Comparison of ENCODE assay signal across 1 cellular context in the genomic region with DNA sequence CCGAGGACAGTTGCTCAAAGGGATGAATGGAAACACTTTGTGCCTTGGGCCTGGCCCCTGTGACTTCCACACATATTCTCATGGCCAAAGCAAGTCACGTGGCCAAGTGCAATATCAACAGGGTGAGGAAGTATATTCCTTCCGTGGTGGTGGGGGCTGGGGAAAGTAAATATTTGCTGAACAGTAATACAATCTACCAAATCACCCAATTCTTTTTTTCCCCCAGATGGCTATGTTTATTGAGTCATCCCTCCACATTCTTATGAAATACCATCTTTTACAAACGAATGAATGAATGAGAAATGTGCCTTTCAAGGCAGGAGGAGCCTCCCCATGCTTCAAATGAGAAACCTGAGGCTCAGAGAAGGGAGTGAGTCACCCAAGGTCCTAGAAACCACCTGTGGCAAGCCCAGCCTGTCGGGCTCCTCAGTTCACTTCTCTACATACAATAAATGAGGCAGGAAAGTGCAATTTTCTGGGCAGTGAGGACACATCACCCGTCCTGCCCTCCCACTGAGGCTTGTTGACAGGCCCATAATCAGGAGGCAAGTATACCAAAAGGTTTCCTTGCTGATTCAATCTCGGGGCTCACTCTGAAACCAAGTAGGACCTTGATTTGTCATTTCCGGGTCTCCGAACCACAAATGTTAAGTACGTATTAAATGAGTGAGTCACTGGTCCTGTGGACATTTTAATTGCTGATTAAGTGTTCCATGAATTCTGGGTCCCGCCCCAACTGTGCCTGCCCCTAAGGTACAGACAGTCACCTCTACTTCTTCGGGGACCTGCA.
TF ChIP-seq lines count a peak whose summit lies in the region.

No MANE protein-coding gene starts in this region.

TF ChIP-seq in K562, 482 proteins besides CTCF, POLR2A, EP300 and RAD21 (continued from another document):
- TF ChIP-seq FOXM1 (IDR thresholded peaks at IDR 0.05; ENCODE audit: low read depth) (0 out of 2 replicates have a peak, but pooled peaks have one; percentile 11), FOXM1 (CRISPR knock-in tag; IDR thresholded peaks at IDR 0.05; ENCODE audit: low read depth) (no peak), SRF (CRISPR knock-in tag; IDR thresholded peaks at IDR 0.05) (0 out of 4 replicates have a peak, but pooled peaks of 1 of the 2 experiments have one; percentile 42), ZNF57 (CRISPR knock-in tag; IDR thresholded peaks at IDR 0.05) (no peak), ZNF408 (CRISPR knock-in tag; IDR thresholded peaks at IDR 0.05; ENCODE audit: low read depth) (no peak), PPARD (CRISPR knock-in tag; IDR thresholded peaks at IDR 0.05) (no peak), KDM5B (IDR thresholded peaks at IDR 0.05; ENCODE audit: insufficient replicate concordance, low read depth, low read length) (no peak), MAFK (IDR thresholded peaks at IDR 0.05; ENCODE audit: low read length) (no peak; the same call in 1 of the 2 replicates), IRF2 (CRISPR knock-in tag; IDR thresholded peaks at IDR 0.05) (no peak), ETV6 (IDR thresholded peaks at IDR 0.05; ENCODE audit: borderline replicate concordance in 1 of 2, low read depth in 2 of 2, low read length in 1 of 2) (no peak), ETV6 (CRISPR knock-in tag; IDR thresholded peaks at IDR 0.05; ENCODE audit: borderline replicate concordance) (0 out of 2 replicates have a peak, but pooled peaks have one; percentile 18), RBM17 (IDR thresholded peaks at IDR 0.05; ENCODE audit: borderline replicate concordance, low read depth, low read length) (no peak), ZNF354B (CRISPR knock-in tag; IDR thresholded peaks at IDR 0.05) (no peak), JUN (IDR thresholded peaks at IDR 0.05; ENCODE audit: borderline replicate concordance, low read depth, low read length) (peak; percentile 87), JUN (CRISPR knock-in tag; IDR thresholded peaks at IDR 0.05; ENCODE audit: borderline replicate concordance) (peak; percentile 79), E4F1 (CRISPR knock-in tag; IDR thresholded peaks at IDR 0.05; ENCODE audit: borderline replicate concordance) (no peak), ZBTB8A (IDR thresholded peaks at IDR 0.05; ENCODE audit: partially characterized antibody) (no peak), SMARCC2 (IDR thresholded peaks at IDR 0.05; ENCODE audit: low read depth) (peak; percentile 80), HEY1 (CRISPR knock-in tag; IDR thresholded peaks at IDR 0.05; ENCODE audit: borderline replicate concordance) (no peak), MCM2 (IDR thresholded peaks at IDR 0.05; ENCODE audit: low read depth) (no peak), PHF20 (IDR thresholded peaks at IDR 0.05; ENCODE audit: partially characterized antibody) (peak; percentile 28)
- TF ChIP-seq, protein P1, sequence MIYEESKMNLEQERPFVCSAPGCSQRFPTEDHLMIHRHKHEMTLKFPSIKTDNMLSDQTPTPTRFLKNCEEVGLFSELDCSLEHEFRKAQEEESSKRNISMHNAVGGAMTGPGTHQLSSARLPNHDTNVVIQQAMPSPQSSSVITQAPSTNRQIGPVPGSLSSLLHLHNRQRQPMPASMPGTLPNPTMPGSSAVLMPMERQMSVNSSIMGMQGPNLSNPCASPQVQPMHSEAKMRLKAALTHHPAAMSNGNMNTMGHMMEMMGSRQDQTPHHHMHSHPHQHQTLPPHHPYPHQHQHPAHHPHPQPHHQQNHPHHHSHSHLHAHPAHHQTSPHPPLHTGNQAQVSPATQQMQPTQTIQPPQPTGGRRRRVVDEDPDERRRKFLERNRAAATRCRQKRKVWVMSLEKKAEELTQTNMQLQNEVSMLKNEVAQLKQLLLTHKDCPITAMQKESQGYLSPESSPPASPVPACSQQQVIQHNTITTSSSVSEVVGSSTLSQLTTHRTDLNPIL (CRISPR knock-in tag; IDR thresholded peaks at IDR 0.05) = no peak
- TF ChIP-seq, protein P2, sequence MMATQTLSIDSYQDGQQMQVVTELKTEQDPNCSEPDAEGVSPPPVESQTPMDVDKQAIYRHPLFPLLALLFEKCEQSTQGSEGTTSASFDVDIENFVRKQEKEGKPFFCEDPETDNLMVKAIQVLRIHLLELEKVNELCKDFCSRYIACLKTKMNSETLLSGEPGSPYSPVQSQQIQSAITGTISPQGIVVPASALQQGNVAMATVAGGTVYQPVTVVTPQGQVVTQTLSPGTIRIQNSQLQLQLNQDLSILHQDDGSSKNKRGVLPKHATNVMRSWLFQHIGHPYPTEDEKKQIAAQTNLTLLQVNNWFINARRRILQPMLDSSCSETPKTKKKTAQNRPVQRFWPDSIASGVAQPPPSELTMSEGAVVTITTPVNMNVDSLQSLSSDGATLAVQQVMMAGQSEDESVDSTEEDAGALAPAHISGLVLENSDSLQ (IDR thresholded peaks at IDR 0.05) = peak; percentile 35; the same call in 1 of the 2 replicates
- TF ChIP-seq, protein P3, sequence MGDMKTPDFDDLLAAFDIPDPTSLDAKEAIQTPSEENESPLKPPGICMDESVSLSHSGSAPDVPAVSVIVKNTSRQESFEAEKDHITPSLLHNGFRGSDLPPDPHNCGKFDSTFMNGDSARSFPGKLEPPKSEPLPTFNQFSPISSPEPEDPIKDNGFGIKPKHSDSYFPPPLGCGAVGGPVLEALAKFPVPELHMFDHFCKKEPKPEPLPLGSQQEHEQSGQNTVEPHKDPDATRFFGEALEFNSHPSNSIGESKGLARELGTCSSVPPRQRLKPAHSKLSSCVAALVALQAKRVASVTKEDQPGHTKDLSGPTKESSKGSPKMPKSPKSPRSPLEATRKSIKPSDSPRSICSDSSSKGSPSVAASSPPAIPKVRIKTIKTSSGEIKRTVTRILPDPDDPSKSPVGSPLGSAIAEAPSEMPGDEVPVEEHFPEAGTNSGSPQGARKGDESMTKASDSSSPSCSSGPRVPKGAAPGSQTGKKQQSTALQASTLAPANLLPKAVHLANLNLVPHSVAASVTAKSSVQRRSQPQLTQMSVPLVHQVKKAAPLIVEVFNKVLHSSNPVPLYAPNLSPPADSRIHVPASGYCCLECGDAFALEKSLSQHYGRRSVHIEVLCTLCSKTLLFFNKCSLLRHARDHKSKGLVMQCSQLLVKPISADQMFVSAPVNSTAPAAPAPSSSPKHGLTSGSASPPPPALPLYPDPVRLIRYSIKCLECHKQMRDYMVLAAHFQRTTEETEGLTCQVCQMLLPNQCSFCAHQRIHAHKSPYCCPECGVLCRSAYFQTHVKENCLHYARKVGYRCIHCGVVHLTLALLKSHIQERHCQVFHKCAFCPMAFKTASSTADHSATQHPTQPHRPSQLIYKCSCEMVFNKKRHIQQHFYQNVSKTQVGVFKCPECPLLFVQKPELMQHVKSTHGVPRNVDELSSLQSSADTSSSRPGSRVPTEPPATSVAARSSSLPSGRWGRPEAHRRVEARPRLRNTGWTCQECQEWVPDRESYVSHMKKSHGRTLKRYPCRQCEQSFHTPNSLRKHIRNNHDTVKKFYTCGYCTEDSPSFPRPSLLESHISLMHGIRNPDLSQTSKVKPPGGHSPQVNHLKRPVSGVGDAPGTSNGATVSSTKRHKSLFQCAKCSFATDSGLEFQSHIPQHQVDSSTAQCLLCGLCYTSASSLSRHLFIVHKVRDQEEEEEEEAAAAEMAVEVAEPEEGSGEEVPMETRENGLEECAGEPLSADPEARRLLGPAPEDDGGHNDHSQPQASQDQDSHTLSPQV (IDR thresholded peaks at IDR 0.05) = peak; percentile 89
- TF ChIP-seq, protein P4, sequence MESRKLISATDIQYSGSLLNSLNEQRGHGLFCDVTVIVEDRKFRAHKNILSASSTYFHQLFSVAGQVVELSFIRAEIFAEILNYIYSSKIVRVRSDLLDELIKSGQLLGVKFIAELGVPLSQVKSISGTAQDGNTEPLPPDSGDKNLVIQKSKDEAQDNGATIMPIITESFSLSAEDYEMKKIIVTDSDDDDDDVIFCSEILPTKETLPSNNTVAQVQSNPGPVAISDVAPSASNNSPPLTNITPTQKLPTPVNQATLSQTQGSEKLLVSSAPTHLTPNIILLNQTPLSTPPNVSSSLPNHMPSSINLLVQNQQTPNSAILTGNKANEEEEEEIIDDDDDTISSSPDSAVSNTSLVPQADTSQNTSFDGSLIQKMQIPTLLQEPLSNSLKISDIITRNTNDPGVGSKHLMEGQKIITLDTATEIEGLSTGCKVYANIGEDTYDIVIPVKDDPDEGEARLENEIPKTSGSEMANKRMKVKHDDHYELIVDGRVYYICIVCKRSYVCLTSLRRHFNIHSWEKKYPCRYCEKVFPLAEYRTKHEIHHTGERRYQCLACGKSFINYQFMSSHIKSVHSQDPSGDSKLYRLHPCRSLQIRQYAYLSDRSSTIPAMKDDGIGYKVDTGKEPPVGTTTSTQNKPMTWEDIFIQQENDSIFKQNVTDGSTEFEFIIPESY (CRISPR knock-in tag; IDR thresholded peaks at IDR 0.05) = 0 out of 2 replicates have a peak, but pooled peaks have one; percentile 28
- TF ChIP-seq, protein P5, sequence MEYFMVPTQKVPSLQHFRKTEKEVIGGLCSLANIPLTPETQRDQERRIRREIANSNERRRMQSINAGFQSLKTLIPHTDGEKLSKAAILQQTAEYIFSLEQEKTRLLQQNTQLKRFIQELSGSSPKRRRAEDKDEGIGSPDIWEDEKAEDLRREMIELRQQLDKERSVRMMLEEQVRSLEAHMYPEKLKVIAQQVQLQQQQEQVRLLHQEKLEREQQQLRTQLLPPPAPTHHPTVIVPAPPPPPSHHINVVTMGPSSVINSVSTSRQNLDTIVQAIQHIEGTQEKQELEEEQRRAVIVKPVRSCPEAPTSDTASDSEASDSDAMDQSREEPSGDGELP (CRISPR knock-in tag; IDR thresholded peaks at IDR 0.05; ENCODE audit: borderline replicate concordance) = peak; percentile 51
